In the genomic region with DNA sequence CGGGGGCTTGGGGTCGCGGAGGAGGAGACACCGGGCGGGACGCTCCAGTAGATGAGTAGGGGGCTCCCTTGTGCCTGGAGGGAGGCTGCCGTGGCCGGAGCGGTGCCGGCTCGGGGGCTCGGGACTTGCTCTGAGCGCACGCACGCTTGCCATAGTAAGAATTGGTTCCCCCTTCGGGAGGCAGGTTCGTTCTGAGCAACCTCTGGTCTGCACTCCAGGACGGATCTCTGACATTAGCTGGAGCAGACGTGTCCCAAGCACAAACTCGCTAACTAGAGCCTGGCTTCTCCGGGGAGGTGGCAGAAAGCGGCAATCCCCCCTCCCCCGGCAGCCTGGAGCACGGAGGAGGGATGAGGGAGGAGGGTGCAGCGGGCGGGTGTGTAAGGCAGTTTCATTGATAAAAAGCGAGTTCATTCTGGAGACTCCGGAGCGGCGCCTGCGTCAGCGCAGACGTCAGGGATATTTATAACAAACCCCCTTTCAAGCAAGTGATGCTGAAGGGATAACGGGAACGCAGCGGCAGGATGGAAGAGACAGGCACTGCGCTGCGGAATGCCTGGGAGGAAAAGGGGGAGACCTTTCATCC, we compare ENCODE assay signal across 8 cellular contexts. TPM values are rescaled to one million over a fixed set of nuclear protein-coding genes. Genes with fewer than 3 reads are reported as not detected.
DNase-seq lines count a peak whose midpoint lies in the region; ATAC-seq and TF ChIP-seq lines count a peak whose summit lies in the region.

No MANE protein-coding gene starts in this region.

- no peaks in the 10 kb centered on the region for H3K9me3 ChIP-seq in ascending aorta
- no peaks in the 10 kb centered on the region for H3K9me3 ChIP-seq in hepatocyte (ENCODE audit: low read depth)
- no peaks in the 10 kb centered on the region for H3K9me3 ChIP-seq in prostate gland

- no peaks in the 10 kb centered on the region for H3K27me3 ChIP-seq in ascending aorta
- no peaks in the 10 kb centered on the region for H3K27me3 ChIP-seq in hepatocyte
- H3K27me3 ChIP-seq in prostate gland (replicated peaks; ENCODE audit: insufficient read depth) = no peaks in the 10 kb centered on the region

- 2% methylated on average over 33 of the region's 38 CpGs for WGBS in hepatocyte (ENCODE audit: low lambda C conversion rate, missing lambda C conversion rate)
- 0% methylated on average over 38 of the region's 38 CpGs for WGBS in prostate gland

- no peak overlapping the region for H2AFZ ChIP-seq in hepatocyte

- intact Hi-C loops in ascending aorta (cut with DNase I) (no loop called here), prostate gland (cut with DNase I) (loop anchor here (5.0 kb wide), 1 partner anchor 102 kb away; a partner anchor contains a TSS)

- peak; percentile 5 for ATAC-seq in HG03432 (IDR thresholded peaks at IDR 0.05; ENCODE audit: unreplicated experiment)
- no peak for ATAC-seq in GM21786 (IDR thresholded peaks at IDR 0.05; ENCODE audit: unreplicated experiment)

- TF ChIP-seq POLR2A in prostate gland (IDR thresholded peaks at IDR 0.05) = peak; percentile 37

- H4K20me1 ChIP-seq in hepatocyte (ENCODE audit: insufficient read depth, poor library complexity, severe bottlenecking) = peaks cover 23% of the 10 kb centered on the region

- in situ Hi-C loops in SK-MEL-5 (cut with HindIII; ENCODE audit: low pct_unique_long_range_greater_than_20kb, low sequenced_read_pairs) = no loop called here

- peak overlapping the region; percentile 95 to 100 for H3K27ac ChIP-seq in ascending aorta
- peak overlapping the region; percentile 98 for H3K27ac ChIP-seq in hepatocyte
- peak overlapping the region; percentile 96 to 98 for H3K27ac ChIP-seq in prostate gland

- peak overlapping the region; percentile 97 for H3K4me2 ChIP-seq in hepatocyte

- peak; percentile 22 for DNase-seq in DMS79 (lab: John Stamatoyannopoulos, UW)
- peak; percentile 89 for DNase-seq in SK-MEL-5 (ENCODE audit: low read depth, low spot score)
- peak in 1 of 2 donors; percentile 84 for DNase-seq in ascending aorta (ENCODE audit: low spot score in 2 of 2)
- peak; percentile 57 for DNase-seq in hepatocyte (ENCODE audit: low spot score)
- DNase-seq in prostate gland (ENCODE audit: low spot score) = peak; percentile 54
- no peak for DNase-seq in GM19238 (ENCODE audit: insufficient read length, low spot score)

- H3K4me1 ChIP-seq in ascending aorta (peaks cover 13 to 16% of the 10 kb centered on the region in 2 donors), hepatocyte (ENCODE audit: insufficient read depth) (peaks cover 6% of the 10 kb centered on the region), prostate gland (replicated peaks) (peaks cover 4% of the 10 kb centered on the region)

- H3K4me3 ChIP-seq in ascending aorta (peak overlapping the region; percentile 88 to 89), hepatocyte (peak overlapping the region; percentile 86), prostate gland (peak overlapping the region; percentile 44 to 59)

- H3K79me2 ChIP-seq in hepatocyte = peaks cover 11% of the 10 kb centered on the region

- H3K36me3 ChIP-seq in ascending aorta (peaks cover 26 to 33% of the 10 kb centered on the region in 2 donors), hepatocyte (replicated peaks; ENCODE audit: insufficient read depth, low read depth) (no peaks in the 10 kb centered on the region), prostate gland (no peaks in the 10 kb centered on the region)

- H3K9me2 ChIP-seq in hepatocyte (replicated peaks; ENCODE audit: insufficient read depth) = no peaks in the 10 kb centered on the region

- TF ChIP-seq CTCF in ascending aorta (IDR thresholded peaks at IDR 0.05) (no peak), hepatocyte (IDR thresholded peaks at IDR 0.05; ENCODE audit: poor library complexity) (no peak), prostate gland (IDR thresholded peaks at IDR 0.05) (no peak)

RNA-seq across cellular contexts. Expression of a gene that starts 0.6 kb away (rescaled TPM):
- total RNA-seq in SK-MEL-5 (2014; rRNA removed; shearing (Covaris generic)) = 67.4 and 78.3 TPM in 2 replicates
- 84.4 and 102 TPM in 2 replicates for polyA plus RNA-seq in SK-MEL-5 (2015; cell fraction: cytosol; rRNA removed)
- 334 TPM in 2 replicates for polyA plus RNA-seq in SK-MEL-5 (2015; cell fraction: nucleus; rRNA removed)
- total RNA-seq in ascending aorta (4,268 TPM), hepatocyte (657 and 865 TPM in 2 replicates), prostate gland (100 to 1,000 TPM in 1 of 2 donors, 10 to 100 TPM in 1; 73.9 to 127 TPM)
- 935 and 1,189 TPM in 2 replicates for polyA plus RNA-seq in hepatocyte
